In genomic region chr4:111475001-111475400, GRCh38 we compare ENCODE assay signal across 9 cellular contexts.
DNase-seq lines count a peak whose midpoint lies in the region; ATAC-seq, FAIRE-seq and TF ChIP-seq lines count a peak whose summit lies in the region.
"Had no signal": no experiment of that assay in that cellular context is flagged by ENCODE, and none has a peak within 500 bp of the region (broad histone marks: within the 10 kb centered on the region; RNA-seq: fewer than 3 reads in every experiment).

No MANE protein-coding gene starts in this region.

- no peak for TF ChIP-seq POLR2A in GM12878 (IDR thresholded peaks at IDR 0.05; ENCODE audit: low read depth, low read length)

- DNase-seq in BE2C (peak; percentile 56), HT1080 (ENCODE audit: low read depth) (peak; percentile 38), GM12878 (ENCODE audit: low read depth, low spot score) (no peak), medulla oblongata (ENCODE audit: extremely low spot score) (peak; percentile 53)
- no peak for DNase-seq in activated naive CD8-positive, alpha-beta T cell treated with anti-CD3 and anti-CD28 coated beads, Interleukin-2, amount 50 U/mL, for 24 hours
- DNase-seq in stimulated activated naive CD4-positive, alpha-beta T cell (lab: John Stamatoyannopoulos, UW) = no peak

- no peak for TF ChIP-seq EP300 in GM12878 (IDR thresholded peaks at IDR 0.05; ENCODE audit: borderline replicate concordance in 1 of 2, control insufficient read depth in 1 of 2, low read depth in 2 of 2, low read length in 2 of 2)

- TF ChIP-seq RAD21 in GM12878 (IDR thresholded peaks at IDR 0.05; ENCODE audit: insufficient read depth, low read depth, low read length) = peak; percentile 34

- no peak overlapping the region for H3K4me3 Mint-ChIP-seq in activated naive CD8-positive, alpha-beta T cell treated with anti-CD3 and anti-CD28 coated beads, Interleukin-2, amount 50 U/mL, for 24 hours

- peaks cover 6% of the 10 kb centered on the region for H3K9me3 Mint-ChIP-seq in activated naive CD8-positive, alpha-beta T cell treated with anti-CD3 and anti-CD28 coated beads, Interleukin-2, amount 50 U/mL, for 24 hours

- no peaks in the 10 kb centered on the region for H3K36me3 Mint-ChIP-seq in activated naive CD8-positive, alpha-beta T cell treated with anti-CD3 and anti-CD28 coated beads, Interleukin-2, amount 50 U/mL, for 24 hours (ENCODE audit: low read depth)

- H3K27me3 Mint-ChIP-seq in activated naive CD8-positive, alpha-beta T cell treated with anti-CD3 and anti-CD28 coated beads, Interleukin-2, amount 50 U/mL, for 24 hours = no peaks in the 10 kb centered on the region

- FAIRE-seq in GM12878 (lab: Jason Lieb, UNC) = no peak
- FAIRE-seq: GM18507 had no signal

- no TSS peak for BruUV-seq in GM12878 (replicated peaks; lab: Mats Ljungman, UMichigan)

- RAD21 ChIA-PET in GM12878 (lab: Charles Lee; ENCODE audit: unreplicated experiment) = no interaction called here

- H3K4me3 ChIP-seq in BE2C (ENCODE audit: low read depth, low read length) (no peak overlapping the region), GM12878 (no peak overlapping the region)

- intact Hi-C loops in GM12878 (cut with micrococcal nuclease; ENCODE audit: unreplicated experiment) = no loop called here

- no peaks in the 10 kb centered on the region for H3K79me2 ChIP-seq in GM12878 (ENCODE audit: control insufficient read depth, insufficient read depth, low read length)

- H3K9me3 ChIP-seq in BE2C (no peaks in the 10 kb centered on the region), GM12878 (replicated peaks; ENCODE audit: control insufficient read depth, insufficient read depth, low read length) (no peaks in the 10 kb centered on the region)

- in situ Hi-C loops in GM12878 (cut with MboI) = no loop called here

- TF ChIP-seq CTCF in BE2C (IDR thresholded peaks at IDR 0.05; ENCODE audit: low read depth, low read length) (peak; percentile 72), GM12878 (IDR thresholded peaks at IDR 0.05 in 2 of 3, conservative IDR thresholded peaks at IDR 0.05 in 1 of 3; ENCODE audit: control insufficient read depth in 2 of 3, extremely low read depth in 1 of 3, insufficient read depth in 1 of 3, low read depth in 3 of 3, low read length in 3 of 3) (peak in 2 of 3 experiments; percentile 5 to 23; a peak in 2 of 6 replicates)

- H3K4me1 Mint-ChIP-seq in activated naive CD8-positive, alpha-beta T cell treated with anti-CD3 and anti-CD28 coated beads, Interleukin-2, amount 50 U/mL, for 24 hours = no peaks in the 10 kb centered on the region

- H3K4me1 ChIP-seq in BE2C (no peaks in the 10 kb centered on the region; the same call in 1 of the 2 replicates), GM12878 (ENCODE audit: control insufficient read depth, insufficient read depth, low read length) (no peaks in the 10 kb centered on the region)

- H3K27me3 ChIP-seq in BE2C (no peaks in the 10 kb centered on the region), GM12878 (replicated peaks in 1 of 2; ENCODE audit: control insufficient read depth in 2 of 2, insufficient read depth in 2 of 2, low read length in 1 of 2) (no peaks in the 10 kb centered on the region)

- H3K36me3 ChIP-seq in BE2C (no peaks in the 10 kb centered on the region), GM12878 (ENCODE audit: control insufficient read depth in 2 of 2, insufficient read depth in 2 of 2, low read length in 1 of 2) (no peaks in the 10 kb centered on the region)

- WGBS in GM12878 (ENCODE audit: insufficient coverage, insufficient replicate concordance, low lambda C conversion rate, missing lambda C conversion rate) = 2% methylated on average over 5 of the region's 5 CpGs

- no peak overlapping the region for H3K4me2 ChIP-seq in GM12878 (ENCODE audit: control insufficient read depth, insufficient read depth)

- H3K9ac ChIP-seq in GM12878 (ENCODE audit: control insufficient read depth, insufficient read depth, low read length) = no peak overlapping the region

- H2AFZ ChIP-seq in GM12878 (ENCODE audit: control insufficient read depth, low read depth, low read length) = no peak overlapping the region

- POLR2A ChIA-PET in GM12878 (lab: Charles Lee) = no interaction called here

- no peak overlapping the region for H3K27ac ChIP-seq in GM12878 (ENCODE audit: control insufficient read depth, insufficient read depth)

- no peak for ATAC-seq in GM12878
- ATAC-seq in HG03378 (IDR thresholded peaks at IDR 0.05; ENCODE audit: unreplicated experiment) = no peak
- ATAC-seq in activated naive CD8-positive, alpha-beta T cell treated with anti-CD3 and anti-CD28 coated beads, Interleukin-2, amount 50 U/mL, for 24 hours = no peak
- no peak for ATAC-seq in GM21619 (IDR thresholded peaks at IDR 0.05; ENCODE audit: unreplicated experiment)

- SMC1A ChIA-PET in GM12878 (lab: Charles Lee; ENCODE audit: uncharacterized antibody, unreplicated experiment) = no interaction called here

- CTCF ChIA-PET in GM12878 (lab: Yijun Ruan, JAX) = no interaction called here

- no peaks in the 10 kb centered on the region for H4K20me1 ChIP-seq in GM12878 (ENCODE audit: control insufficient read depth, insufficient read depth)

- H3K27ac Mint-ChIP-seq in activated naive CD8-positive, alpha-beta T cell treated with anti-CD3 and anti-CD28 coated beads, Interleukin-2, amount 50 U/mL, for 24 hours = no peak overlapping the region

TF ChIP-seq in GM12878, 131 proteins besides CTCF, POLR2A, EP300 and RAD21:
- TF ChIP-seq ZNF592 (IDR thresholded peaks at IDR 0.05) = no peak
- TF ChIP-seq, protein P1, sequence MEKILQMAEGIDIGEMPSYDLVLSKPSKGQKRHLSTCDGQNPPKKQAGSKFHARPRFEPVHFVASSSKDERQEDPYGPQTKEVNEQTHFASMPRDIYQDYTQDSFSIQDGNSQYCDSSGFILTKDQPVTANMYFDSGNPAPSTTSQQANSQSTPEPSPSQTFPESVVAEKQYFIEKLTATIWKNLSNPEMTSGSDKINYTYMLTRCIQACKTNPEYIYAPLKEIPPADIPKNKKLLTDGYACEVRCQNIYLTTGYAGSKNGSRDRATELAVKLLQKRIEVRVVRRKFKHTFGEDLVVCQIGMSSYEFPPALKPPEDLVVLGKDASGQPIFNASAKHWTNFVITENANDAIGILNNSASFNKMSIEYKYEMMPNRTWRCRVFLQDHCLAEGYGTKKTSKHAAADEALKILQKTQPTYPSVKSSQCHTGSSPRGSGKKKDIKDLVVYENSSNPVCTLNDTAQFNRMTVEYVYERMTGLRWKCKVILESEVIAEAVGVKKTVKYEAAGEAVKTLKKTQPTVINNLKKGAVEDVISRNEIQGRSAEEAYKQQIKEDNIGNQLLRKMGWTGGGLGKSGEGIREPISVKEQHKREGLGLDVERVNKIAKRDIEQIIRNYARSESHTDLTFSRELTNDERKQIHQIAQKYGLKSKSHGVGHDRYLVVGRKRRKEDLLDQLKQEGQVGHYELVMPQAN (conservative IDR thresholded peaks at IDR 0.05) = no peak
- no peak for TF ChIP-seq WRNIP1 (IDR thresholded peaks at IDR 0.05; ENCODE audit: borderline replicate concordance, low read depth, low read length)
- TF ChIP-seq PAX5 (IDR thresholded peaks at IDR 0.05; ENCODE audit: borderline replicate concordance, low read depth, low read length) = no peak
- TF ChIP-seq TARDBP (IDR thresholded peaks at IDR 0.05; ENCODE audit: borderline replicate concordance) = no peak
- TF ChIP-seq MTA3 (IDR thresholded peaks at IDR 0.05; ENCODE audit: borderline replicate concordance, low read length) = no peak

Comparison
In these comparisons a context has a peak if more than half of its experiments do, and no peak if none do; other contexts are left out.
1. DNase-seq: peak in BE2C (single experiment), HT1080 (single experiment) and medulla oblongata (single experiment); none in GM12878 (single experiment), activated naive CD8-positive, alpha-beta T cell treated with anti-CD3 and anti-CD28 coated beads, Interleukin-2, amount 50 U/mL, for 24 hours (single experiment) and stimulated activated naive CD4-positive, alpha-beta T cell (0 of 6).